In the genomic region with DNA sequence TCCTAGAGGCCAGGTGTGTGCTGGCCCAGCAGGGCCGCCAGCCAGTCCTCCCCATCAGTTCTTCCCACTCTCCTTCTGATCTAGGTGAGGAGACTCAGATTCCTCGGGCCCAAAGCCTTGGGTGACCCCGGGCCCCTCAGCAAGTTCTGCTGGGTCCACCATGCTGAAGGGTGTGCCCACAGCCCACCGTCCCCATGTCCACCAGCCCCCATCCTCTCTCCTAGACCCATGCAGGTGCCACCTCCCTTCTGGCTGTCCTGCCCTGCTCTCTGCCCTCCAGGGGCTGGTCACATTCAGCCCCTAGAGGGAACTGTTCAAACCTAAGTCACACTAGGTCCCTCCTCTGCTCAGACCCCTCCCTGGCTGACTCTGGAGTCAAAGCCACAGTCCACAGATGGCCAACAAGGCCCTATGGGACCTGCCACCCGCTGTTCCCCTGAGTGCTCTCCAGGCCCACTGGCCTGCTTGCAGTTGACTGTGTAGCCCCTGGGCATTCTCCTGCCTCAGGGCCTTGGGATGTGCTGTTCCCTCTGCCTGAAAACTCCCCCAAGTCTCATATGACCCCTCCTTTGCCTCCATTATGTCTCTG, we compare ENCODE assay signal across 9 cellular contexts.
DNase-seq lines count a peak whose midpoint lies in the region; ATAC-seq and TF ChIP-seq lines count a peak whose summit lies in the region.
"Had no signal": no experiment of that assay in that cellular context is flagged by ENCODE, and none has a peak within 500 bp of the region (broad histone marks: within the 10 kb centered on the region; RNA-seq: fewer than 3 reads in every experiment).

No MANE protein-coding gene starts in this region.

- ATAC-seq in GM21381 (IDR thresholded peaks at IDR 0.05; ENCODE audit: unreplicated experiment): peak; percentile 22
- ATAC-seq: SK-N-SH treated with all-trans-retinoic acid at 6 μM for 48 hours had no signal

- in situ Hi-C loops in brain microvascular endothelial cell (cut with HindIII; ENCODE audit: low pct_ligation_motif_present, low sequenced_read_pairs): no loop called here

- H3K36me3 ChIP-seq in OCI-LY3 (replicated peaks; ENCODE audit: low read depth, low read length): peaks cover 26% of the 10 kb centered on the region
- H3K36me3 ChIP-seq in brain microvascular endothelial cell (replicated peaks): peaks cover 28% of the 10 kb centered on the region

- no peaks in the 10 kb centered on the region for H3K27me3 ChIP-seq in OCI-LY3 (ENCODE audit: low read depth, low read length)
- H3K27me3 ChIP-seq in brain microvascular endothelial cell (replicated peaks): no peaks in the 10 kb centered on the region

- H3K79me2 ChIP-seq in OCI-LY3 (ENCODE audit: low read length): peaks cover 41% of the 10 kb centered on the region

- no peaks in the 10 kb centered on the region for H3K9me3 ChIP-seq in OCI-LY3 (ENCODE audit: insufficient read depth, low read length)

- H3K4me2 ChIP-seq in OCI-LY3 (ENCODE audit: low read length): peak overlapping the region; percentile 95

- H2AFZ ChIP-seq in OCI-LY3 (ENCODE audit: low read depth, low read length): no peak overlapping the region

- H4K20me1 ChIP-seq in OCI-LY3 (ENCODE audit: insufficient read depth, low read length): peaks cover 17% of the 10 kb centered on the region

- H3K4me3 ChIP-seq in OCI-LY3 (ENCODE audit: low read length) (peak overlapping the region; percentile 83), brain microvascular endothelial cell (ENCODE audit: low read depth, low read length) (no peak overlapping the region)

- DNase-seq in islet precursor cell (peak; percentile 43), DMS 273 treated with DMSO at 0.1 percent for 48 hours (lab: John Stamatoyannopoulos, UW) (no peak), Ammon's horn (ENCODE audit: low spot score) (no peak), brain microvascular endothelial cell (no peak)
- DNase-seq: occipital lobe had no signal

- peak overlapping the region; percentile 82 for H3K27ac ChIP-seq in OCI-LY3 (ENCODE audit: low read length)
- H3K27ac ChIP-seq in brain microvascular endothelial cell: no peak overlapping the region

- H3K9ac ChIP-seq in OCI-LY3 (ENCODE audit: low read length): peak overlapping the region; percentile 77

- peak; percentile 27 for TF ChIP-seq CTCF in GM12873 (IDR thresholded peaks at IDR 0.05; ENCODE audit: insufficient read depth, low read depth, low read length, missing control alignments)
- peak; percentile 25 for TF ChIP-seq CTCF in OCI-LY3 (IDR thresholded peaks at IDR 0.05; ENCODE audit: low read depth, low read length)
- TF ChIP-seq CTCF in brain microvascular endothelial cell (IDR thresholded peaks at IDR 0.05; ENCODE audit: low read depth, low read length, missing control alignments): no peak

- peaks cover 25% of the 10 kb centered on the region for H3K4me1 ChIP-seq in OCI-LY3 (ENCODE audit: low read length)
